27 cellular contexts compared by ENCODE assay signal in the genomic region with DNA sequence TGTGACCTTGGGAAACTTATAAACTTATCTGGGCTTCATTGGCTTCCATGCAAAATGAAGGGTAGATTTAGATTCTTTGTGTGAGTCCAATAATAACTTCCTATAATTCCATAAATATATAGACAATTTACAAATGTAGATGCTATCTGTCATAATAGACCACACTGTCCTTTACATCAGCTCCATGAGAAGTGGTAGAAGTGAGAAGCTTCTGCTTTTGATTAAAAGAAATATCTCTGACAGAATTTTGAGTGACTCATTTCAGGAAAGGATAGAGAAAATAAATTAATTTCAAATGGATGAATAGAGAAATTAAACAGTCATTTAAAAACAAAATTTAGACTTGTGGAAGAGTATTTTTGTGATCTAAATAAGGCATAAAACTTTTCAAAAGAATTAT.
"Had no signal": no experiment of that assay in that cellular context is flagged by ENCODE, and none has a peak within 500 bp of the region (broad histone marks: within the 10 kb centered on the region; RNA-seq: fewer than 3 reads in every experiment).

No MANE protein-coding gene starts in this region.

- H3K4me1 ChIP-seq: adrenal gland, parathyroid adenoma, stomach, thyroid gland, upper lobe of left lung, vagina had no signal

- H2AFZ ChIP-seq: parathyroid adenoma had no signal

- H3K79me2 ChIP-seq: parathyroid adenoma had no signal

- H3K27ac ChIP-seq: adrenal gland, brain microvascular endothelial cell, coronary artery, heart right ventricle, parathyroid adenoma, stomach, thyroid gland, upper lobe of left lung, vagina, WERI-Rb-1 had no signal

- DNase-seq: activated CD4-positive, alpha-beta T cell treated with anti-CD3 and anti-CD28 coated beads for 48 hours; activated CD4-positive, alpha-beta T cell treated with anti-CD3 and anti-CD28 coated beads, Interleukin-2, amount 50 U/mL, for 48 hours; activated CD8-positive, alpha-beta memory T cell treated with anti-CD3 and anti-CD28 coated beads for 24 hours; activated effector memory CD4-positive, alpha-beta T cell treated with Interleukin-2 at 50 U/mL for 16 hours; activated naive CD4-positive, alpha-beta T cell treated with anti-CD3 and anti-CD28 coated beads for 36 hours; activated naive CD8-positive, alpha-beta T cell treated with anti-CD3 and anti-CD28 coated beads for 36 hours; adrenal gland; brain microvascular endothelial cell; foreskin melanocyte; heart right ventricle; midbrain; naive thymus-derived CD4-positive, alpha-beta T cell; nucleus accumbens; right cardiac atrium; small intestine; stimulated activated CD4-positive, alpha-beta T cell treated with anti-CD3 and anti-CD28 coated beads, Interleukin-2, amount 100 ng/mL, for 24 hours; stimulated activated naive B cell treated with anti-CD40 and anti-IgM and Interleukin-4, amounts not matched to agents 10 μg/mL and 1 μg/mL and 100 μg/mL, for 72 hours; stomach; T-helper 1 cell; thyroid gland; upper lobe of left lung; WERI-Rb-1 had no signal

- H3K9ac ChIP-seq: parathyroid adenoma had no signal

- H3K9me3 ChIP-seq: adrenal gland, thyroid gland, upper lobe of left lung, vagina had no signal

- H3K36me3 ChIP-seq: adrenal gland, brain microvascular endothelial cell, heart right ventricle, stomach, thyroid gland, upper lobe of left lung, vagina, WERI-Rb-1 had no signal

- ATAC-seq: activated CD4-positive, CD25-positive, alpha-beta regulatory T cell treated with anti-CD3 and anti-CD28 coated beads, Interleukin-2, amount 50 U/mL, for 24 hours; esophagus mucosa; heart right ventricle; naive thymus-derived CD4-positive, alpha-beta T cell; right cardiac atrium; stimulated activated naive B cell treated with anti-CD40 and anti-IgM and Interleukin-4, amounts not matched to agents 10 μg/mL and 1 μg/mL and 100 μg/mL, for 72 hours had no signal

- H3K4me3 ChIP-seq: adrenal gland, coronary artery, heart right ventricle, stomach, thyroid gland, upper lobe of left lung, vagina had no signal

- H3K27me3 ChIP-seq: adrenal gland, brain microvascular endothelial cell, heart right ventricle, stomach, thyroid gland, upper lobe of left lung, vagina had no signal
